22 cellular contexts compared by ENCODE assay signal in genomic region chr12:68031881-68032739, GRCh38. TPM values are rescaled to one million over a fixed set of nuclear protein-coding genes. Genes with fewer than 3 reads are reported as not detected.
DNase-seq lines count a peak whose midpoint lies in the region; ATAC-seq and TF ChIP-seq lines count a peak whose summit lies in the region.
"Had no signal": no experiment of that assay in that cellular context is flagged by ENCODE, and none has a peak within 500 bp of the region (broad histone marks: within the 10 kb centered on the region; RNA-seq: fewer than 3 reads in every experiment).

No MANE protein-coding gene starts in this region.

- H3K4me3 ChIP-seq in WERI-Rb-1 (ENCODE audit: low read depth, low read length), result no peak overlapping the region
- H3K4me3 ChIP-seq: sigmoid colon, suprapubic skin had no signal

- peak overlapping the region; percentile 67 for H3K27ac Mint-ChIP-seq in activated naive CD4-positive, alpha-beta T cell treated with anti-CD3 and anti-CD28 coated beads for 36 hours
- peak overlapping the region in 2 of 3 donors; percentile 3 to 87 for H3K27ac Mint-ChIP-seq in IgD-negative memory B cell
- peak overlapping the region; percentile 89 for H3K27ac Mint-ChIP-seq in central memory CD8-positive, alpha-beta T cell (ENCODE audit: low read depth)
- H3K27ac Mint-ChIP-seq in stimulated activated effector memory CD8-positive, alpha-beta T cell treated with anti-CD3 and anti-CD28 coated beads, Interleukin-12 subunit alpha, Interleukin-12 subunit beta, amount 100 ng/mL, for 72 hours, result peak overlapping the region; percentile 87

- CTCF ChIA-PET in activated naive CD4-positive, alpha-beta T cell treated with anti-CD3 and anti-CD28 coated beads for 36 hours (lab: Charles Lee), result interaction anchor here (0.8 kb wide), 1 partner anchor 9 kb away, joined by 3 read pairs; no protein-coding TSS in a partner anchor

- intact Hi-C loops in activated naive CD4-positive, alpha-beta T cell treated with anti-CD3 and anti-CD28 coated beads for 36 hours (cut with micrococcal nuclease), result loop anchor here (2.0 kb wide), 1 partner anchor 31 kb away; no protein-coding TSS in a partner anchor

- peaks cover 20% of the 10 kb centered on the region for H3K4me1 Mint-ChIP-seq in activated naive CD4-positive, alpha-beta T cell treated with anti-CD3 and anti-CD28 coated beads for 36 hours (ENCODE audit: low read depth)
- H3K4me1 Mint-ChIP-seq in IgD-negative memory B cell, result peaks cover 19 to 26% (median 23%) of the 10 kb centered on the region in 3 donors
- peaks cover 47% of the 10 kb centered on the region for H3K4me1 Mint-ChIP-seq in central memory CD8-positive, alpha-beta T cell
- peaks cover 44% of the 10 kb centered on the region for H3K4me1 Mint-ChIP-seq in stimulated activated effector memory CD8-positive, alpha-beta T cell treated with anti-CD3 and anti-CD28 coated beads, Interleukin-12 subunit alpha, Interleukin-12 subunit beta, amount 100 ng/mL, for 72 hours

- H3K9me3 ChIP-seq in WERI-Rb-1 (ENCODE audit: severe bottlenecking), result no peaks in the 10 kb centered on the region
- H3K9me3 ChIP-seq: sigmoid colon, suprapubic skin had no signal

- no peak for TF ChIP-seq CTCF in WERI-Rb-1 (IDR thresholded peaks at IDR 0.05; ENCODE audit: low read depth, low read length)

- no peaks in the 10 kb centered on the region for H3K27me3 Mint-ChIP-seq in activated naive CD4-positive, alpha-beta T cell treated with anti-CD3 and anti-CD28 coated beads for 36 hours (ENCODE audit: low read depth)
- H3K27me3 Mint-ChIP-seq in IgD-negative memory B cell, result no peaks in the 10 kb centered on the region
- no peaks in the 10 kb centered on the region for H3K27me3 Mint-ChIP-seq in central memory CD8-positive, alpha-beta T cell

- no peak for DNase-seq in activated naive CD4-positive, alpha-beta T cell treated with anti-CD3 and anti-CD28 coated beads for 36 hours
- DNase-seq in activated naive CD4-positive, alpha-beta T cell treated with Interleukin-2 at 50 U/mL for 16 hours, result no peak
- DNase-seq in central memory CD8-positive, alpha-beta T cell (ENCODE audit: low spot score in 2 of 2), result no peak
- no peak for DNase-seq in stimulated activated effector memory CD8-positive, alpha-beta T cell treated with anti-CD3 and anti-CD28 coated beads, Interleukin-12 subunit alpha, Interleukin-12 subunit beta, amount 100 ng/mL, for 72 hours (ENCODE audit: low spot score in 2 of 2)
- no peak for DNase-seq in WERI-Rb-1
- no peak for DNase-seq in NCI-H2196 (lab: John Stamatoyannopoulos, UW; ENCODE audit: unreplicated experiment)
- DNase-seq in COLO829 (ENCODE audit: low spot score), result no peak
- DNase-seq: activated CD4-positive, alpha-beta T cell treated with anti-CD3 and anti-CD28 coated beads for 48 hours; activated effector memory CD4-positive, alpha-beta T cell treated with anti-CD3 and anti-CD28 coated beads, Interleukin-2, amount 50 U/mL, for 16 hours; dermis blood vessel endothelial cell; DMS 273 treated with DMSO at 0.1 percent for 48 hours; MM.1S; NCI-H187 treated with DMSO at 0.1 percent for 48 hours; NCI-H510A; SHP77; sigmoid colon; stimulated activated CD4-positive, alpha-beta T cell treated with anti-CD3 and anti-CD28 coated beads, Interleukin-1b, Interleukin-23, amount 100 ng/mL, for 48 hours had no signal

- H3K9me3 Mint-ChIP-seq in activated naive CD4-positive, alpha-beta T cell treated with anti-CD3 and anti-CD28 coated beads for 36 hours, result no peaks in the 10 kb centered on the region
- H3K9me3 Mint-ChIP-seq in IgD-negative memory B cell, result peaks cover 0 to 8% (median 3%) of the 10 kb centered on the region in 3 donors
- H3K9me3 Mint-ChIP-seq in central memory CD8-positive, alpha-beta T cell, result no peaks in the 10 kb centered on the region
- peaks cover 10% of the 10 kb centered on the region for H3K9me3 Mint-ChIP-seq in stimulated activated effector memory CD8-positive, alpha-beta T cell treated with anti-CD3 and anti-CD28 coated beads, Interleukin-12 subunit alpha, Interleukin-12 subunit beta, amount 100 ng/mL, for 72 hours

- H3K27me3 ChIP-seq in WERI-Rb-1 (ENCODE audit: insufficient read depth, low read depth, severe bottlenecking), result no peaks in the 10 kb centered on the region
- H3K27me3 ChIP-seq: sigmoid colon, suprapubic skin had no signal

- ATAC-seq in central memory CD8-positive, alpha-beta T cell (replicated peaks; ENCODE audit: extremely low read depth, poor library complexity, severe bottlenecking), result peak; percentile 26
- peak; percentile 52 for ATAC-seq in stimulated activated effector memory CD8-positive, alpha-beta T cell treated with anti-CD3 and anti-CD28 coated beads, Interleukin-12 subunit alpha, Interleukin-12 subunit beta, amount 100 ng/mL, for 72 hours

- no peak overlapping the region for H3K27ac ChIP-seq in WERI-Rb-1
- H3K27ac ChIP-seq: sigmoid colon, suprapubic skin had no signal

- no peaks in the 10 kb centered on the region for H3K36me3 ChIP-seq in WERI-Rb-1
- H3K36me3 ChIP-seq: sigmoid colon, suprapubic skin had no signal

- H3K36me3 Mint-ChIP-seq in activated naive CD4-positive, alpha-beta T cell treated with anti-CD3 and anti-CD28 coated beads for 36 hours (ENCODE audit: low read depth), result peaks cover 6% of the 10 kb centered on the region
- peaks cover 11% of the 10 kb centered on the region for H3K36me3 Mint-ChIP-seq in IgD-negative memory B cell
- H3K36me3 Mint-ChIP-seq in central memory CD8-positive, alpha-beta T cell (ENCODE audit: insufficient read depth), result peaks cover 8% of the 10 kb centered on the region
- H3K36me3 Mint-ChIP-seq in stimulated activated effector memory CD8-positive, alpha-beta T cell treated with anti-CD3 and anti-CD28 coated beads, Interleukin-12 subunit alpha, Interleukin-12 subunit beta, amount 100 ng/mL, for 72 hours, result peaks cover 5% of the 10 kb centered on the region

- peak overlapping the region; percentile 28 for H3K4me3 Mint-ChIP-seq in activated naive CD4-positive, alpha-beta T cell treated with anti-CD3 and anti-CD28 coated beads for 36 hours
- H3K4me3 Mint-ChIP-seq in IgD-negative memory B cell, result peak overlapping the region in 2 of 4 donors; percentile 55 to 69
- peak overlapping the region; percentile 70 for H3K4me3 Mint-ChIP-seq in central memory CD8-positive, alpha-beta T cell
- peak overlapping the region; percentile 67 for H3K4me3 Mint-ChIP-seq in stimulated activated effector memory CD8-positive, alpha-beta T cell treated with anti-CD3 and anti-CD28 coated beads, Interleukin-12 subunit alpha, Interleukin-12 subunit beta, amount 100 ng/mL, for 72 hours

RNA-seq across cellular contexts. Expression of gene IFNG-AS1, which starts 42.9 kb away (rescaled TPM):
- total RNA-seq in activated naive CD4-positive, alpha-beta T cell treated with anti-CD3 and anti-CD28 coated beads for 36 hours, result 1 to 10 TPM; 1.2 TPM
- 21.1 TPM for polyA plus RNA-seq in IgD-negative memory B cell
- total RNA-seq: dermis blood vessel endothelial cell; glomerular endothelial cell; sigmoid colon; suprapubic skin; T-helper 2 cell treated with Interferon-gamma antibody and Interleukin-4, amounts not matched to agents 100 ng/mL and 5 ng/mL, for 36 hours had no signal
- polyA plus RNA-seq: esophagus had no signal
